25 cellular contexts compared by ENCODE assay signal in the genomic region with DNA sequence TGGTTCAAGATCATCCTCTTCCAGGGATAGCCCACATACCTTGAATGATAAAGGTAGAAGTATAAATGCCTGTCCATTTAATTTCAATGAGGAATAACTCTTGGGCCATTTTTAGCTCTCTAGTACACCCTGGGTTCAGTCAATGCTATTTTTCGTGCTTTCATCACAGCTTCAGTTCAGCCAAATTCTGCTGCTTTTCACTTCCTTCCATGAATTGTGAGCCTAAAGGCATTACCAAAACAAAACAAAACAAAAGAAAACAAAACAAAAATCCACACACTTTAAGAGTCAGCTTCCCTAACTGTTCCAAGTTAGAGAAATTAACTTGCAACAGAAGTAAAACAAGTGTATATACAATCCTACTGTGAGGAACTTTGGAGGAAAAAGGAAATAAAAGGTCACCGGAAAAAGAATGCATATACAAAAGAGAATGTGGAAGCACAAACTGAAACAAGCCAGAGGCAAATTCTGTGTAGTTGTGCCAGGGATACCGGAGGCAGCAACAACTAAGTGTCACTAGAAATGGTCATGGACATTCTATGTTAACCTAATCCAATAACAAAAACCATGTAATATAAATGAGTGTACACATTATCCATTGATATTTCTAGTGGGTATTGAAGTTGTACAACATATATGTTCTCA.
"Had no signal": no experiment of that assay in that cellular context is flagged by ENCODE, and none has a peak within 500 bp of the region (broad histone marks: within the 10 kb centered on the region; RNA-seq: fewer than 3 reads in every experiment).

No MANE protein-coding gene starts in this region.

- H3K9me3 Mint-ChIP-seq: nephron, type B pancreatic cell had no signal

- ATAC-seq: esophagus mucosa; foreskin keratinocyte; gastroesophageal sphincter; left lobe of liver; naive thymus-derived CD4-positive, alpha-beta T cell; sciatic nerve had no signal

- H3K4me1 Mint-ChIP-seq: naive thymus-derived CD4-positive, alpha-beta T cell; nephron had no signal

- H3K27me3 Mint-ChIP-seq: naive thymus-derived CD4-positive, alpha-beta T cell; type B pancreatic cell had no signal

- DNase-seq: cerebellar nuclear complex; cortex of kidney; effector CD8-positive, alpha-beta T cell; foreskin keratinocyte; mesenchymal stem cell; midbrain; naive thymus-derived CD4-positive, alpha-beta T cell; occipital lobe; ovary; stimulated activated CD4-positive, alpha-beta T cell treated with anti-CD3 and anti-CD28 coated beads, Interleukin-12 subunit alpha, Interleukin-12 subunit beta, amount 100 ng/mL, for 4 hours; stimulated activated CD4-positive, alpha-beta T cell treated with anti-CD3 and anti-CD28 coated beads, Interleukin-1b, Interleukin-23, amount 100 ng/mL, for 48 hours; stimulated activated CD4-positive, alpha-beta T cell treated with anti-CD3 and anti-CD28 coated beads, Interleukin-4, amount 100 ng/mL, for 1 hour; stimulated activated CD8-positive, alpha-beta memory T cell treated with anti-CD3 and anti-CD28 coated beads, Interleukin-4, amount 100 ng/mL, for 48 hours; stimulated activated naive CD4-positive, alpha-beta T cell treated with Interleukin-2 at 50 U/mL for 16 hours; stomach; substantia nigra; testis; tibial artery had no signal

- H3K36me3 Mint-ChIP-seq: naive thymus-derived CD4-positive, alpha-beta T cell; type B pancreatic cell had no signal

- H3K27ac Mint-ChIP-seq: naive thymus-derived CD4-positive, alpha-beta T cell; nephron; type B pancreatic cell had no signal

- H3K4me3 Mint-ChIP-seq: naive thymus-derived CD4-positive, alpha-beta T cell; nephron; type B pancreatic cell had no signal

- FAIRE-seq: keratinocyte had no signal
